In the genomic region with DNA sequence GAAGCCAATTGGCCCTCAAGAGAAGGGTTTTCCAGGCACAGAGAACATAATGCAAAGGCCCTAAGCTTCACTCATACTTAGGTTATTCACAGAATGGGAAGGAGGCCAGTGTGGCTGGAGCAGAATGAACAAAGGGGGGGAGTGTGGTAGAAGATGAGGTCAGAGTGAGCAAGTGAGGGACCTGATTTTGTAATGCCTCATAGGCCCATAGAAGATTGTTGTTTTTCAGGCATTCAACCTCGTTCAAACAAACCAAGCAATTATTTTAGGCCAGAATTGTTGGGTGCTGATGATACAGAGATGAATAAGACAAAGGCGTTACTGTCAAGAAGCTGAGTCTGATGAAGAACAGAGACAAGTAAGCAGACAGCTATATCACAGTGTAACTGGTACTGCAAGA, we compare ENCODE assay signal across 11 cellular contexts. TPM values are rescaled to one million over a fixed set of nuclear protein-coding genes. Genes with fewer than 3 reads are reported as not detected.
A peak's percentile ranks its signal among the peaks of the same experiment; 100 is the strongest.
DNase-seq lines count a peak whose midpoint lies in the region; ATAC-seq and TF ChIP-seq lines count a peak whose summit lies in the region.
"Had no signal": no experiment of that assay in that cellular context is flagged by ENCODE, and none has a peak within 500 bp of the region (broad histone marks: within the 10 kb centered on the region; RNA-seq: fewer than 3 reads in every experiment).

No MANE protein-coding gene starts in this region.

- TF ChIP-seq CTCF in astrocyte of the spinal cord (IDR thresholded peaks at IDR 0.05; ENCODE audit: low read depth, low read length), result no peak

- H3K4me3 ChIP-seq in astrocyte of the spinal cord (ENCODE audit: low read depth, low read length), result no peak overlapping the region

- in situ Hi-C loops in astrocyte of the spinal cord (cut with HindIII; ENCODE audit: low sequenced_read_pairs), result no loop called here

- peak; percentile 98 for DNase-seq in HT1080 (ENCODE audit: low read depth)
- DNase-seq in astrocyte of the spinal cord (ENCODE audit: low read depth, low spot score), result peak; percentile 92
- DNase-seq in inferior parietal cortex (ENCODE audit: extremely low spot score), result peak; percentile 69
- peak; percentile 86 for DNase-seq in superior temporal gyrus (ENCODE audit: extremely low spot score)
- DNase-seq in stimulated activated CD4-positive, alpha-beta T cell treated with anti-CD3 and anti-CD28 coated beads, Interleukin-1b, Interleukin-23, amount 100 ng/mL, for 48 hours, result no peak
- DNase-seq in NCI-H345 (lab: John Stamatoyannopoulos, UW), result no peak
- DNase-seq: activated CD4-positive, alpha-beta T cell treated with anti-CD3 and anti-CD28 coated beads, Interleukin-2, amount 50 U/mL, for 1 hour; activated naive CD4-positive, alpha-beta T cell treated with anti-CD3 and anti-CD28 coated beads, Interleukin-2, amount 50 U/mL, for 16 hours; SIG-M5; stimulated activated CD8-positive, alpha-beta memory T cell treated with anti-CD3 and anti-CD28 coated beads, Interleukin-4, amount 100 ng/mL, for 48 hours had no signal

- no peak for ATAC-seq in GM21423 (IDR thresholded peaks at IDR 0.05; ENCODE audit: unreplicated experiment)

RNA-seq across cellular contexts. Expression of gene RAP1A, which starts 54.5 kb away (rescaled TPM):
- total RNA-seq in HT1080 (2014; rRNA removed; shearing (Covaris generic)), result 23.3 and 43.0 TPM in 2 replicates
- polyA plus RNA-seq in HT1080 (2015; cell fraction: cytosol; rRNA removed), result 71.0 and 87.8 TPM in 2 replicates
- polyA plus RNA-seq in HT1080 (2015; cell fraction: nucleus; rRNA removed), result 22.1 and 25.3 TPM in 2 replicates

Comparison
In these comparisons a context has a peak if more than half of its experiments do, and no peak if none do; other contexts are left out.
1. DNase-seq: peak in HT1080 (single experiment), astrocyte of the spinal cord (single experiment), inferior parietal cortex (single experiment) and superior temporal gyrus (single experiment); none in stimulated activated CD4-positive, alpha-beta T cell treated with anti-CD3 and anti-CD28 coated beads, Interleukin-1b, Interleukin-23, amount 100 ng/mL, for 48 hours (single experiment) and NCI-H345 (single experiment).